In the genomic region with DNA sequence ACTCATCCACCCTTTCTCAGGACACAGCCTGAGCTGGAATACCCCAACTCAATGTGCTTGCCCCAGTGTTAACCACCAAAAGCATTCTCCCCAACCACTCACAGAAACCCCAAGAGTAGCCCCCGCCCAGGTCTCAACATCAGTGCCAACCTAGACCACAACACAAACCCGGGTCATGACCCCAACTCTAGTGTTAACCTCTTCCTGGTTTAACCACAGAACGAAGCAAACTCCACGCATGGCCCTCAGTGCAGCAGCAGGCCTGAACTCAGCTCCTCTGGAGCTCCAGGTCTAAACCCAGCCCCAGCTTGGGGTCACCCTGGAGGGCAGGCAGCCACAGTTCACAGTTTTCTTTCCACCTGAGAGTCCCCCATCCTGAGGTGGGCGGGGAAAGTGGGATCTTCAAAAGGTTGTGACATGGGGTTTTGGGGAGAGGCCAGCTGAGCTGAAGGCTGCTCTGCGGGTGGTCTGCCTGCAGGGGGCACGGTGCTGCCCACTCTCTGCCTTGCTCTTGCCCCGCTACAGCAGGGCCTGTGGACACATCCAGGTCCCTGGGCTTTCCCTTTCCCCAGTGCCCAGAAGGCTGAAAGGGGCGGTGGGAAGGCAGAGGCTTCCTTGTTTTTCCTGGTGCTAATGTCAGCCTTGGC, we compare ENCODE assay signal across 1 cellular context.
TF ChIP-seq lines count a peak whose summit lies in the region.

No MANE protein-coding gene starts in this region.

TF ChIP-seq in IMR-90, 13 proteins besides CTCF, POLR2A, EP300 and RAD21:
- TF ChIP-seq CHD1 (IDR thresholded peaks at IDR 0.05; ENCODE audit: low read depth, low read length): no peak
- TF ChIP-seq USF2 (IDR thresholded peaks at IDR 0.05; ENCODE audit: low read depth, low read length): no peak
- no peak for TF ChIP-seq SMC3 (IDR thresholded peaks at IDR 0.05; ENCODE audit: low read depth, low read length)
